ENCODE assay signal across 15 cellular contexts in genomic region chr5:60520451-60521210, GRCh38.
DNase-seq lines count a peak whose midpoint lies in the region; ATAC-seq and TF ChIP-seq lines count a peak whose summit lies in the region.
"Had no signal": no experiment of that assay in that cellular context is flagged by ENCODE, and none has a peak within 500 bp of the region (broad histone marks: within the 10 kb centered on the region; RNA-seq: fewer than 3 reads in every experiment).

No MANE protein-coding gene starts in this region.

- peaks cover 7% of the 10 kb centered on the region; the same call in 1 of the 2 replicates for H3K79me2 ChIP-seq in OCI-LY3 (ENCODE audit: low read length)
- no peaks in the 10 kb centered on the region for H3K79me2 ChIP-seq in smooth muscle cell (ENCODE audit: low read depth)

- ATAC-seq in gastroesophageal sphincter (no peak), HG02610 (IDR thresholded peaks at IDR 0.05; ENCODE audit: unreplicated experiment) (no peak), GM21723 (IDR thresholded peaks at IDR 0.05; ENCODE audit: unreplicated experiment) (no peak)
- ATAC-seq: activated CD4-positive, CD25-positive, alpha-beta regulatory T cell treated with anti-CD3 and anti-CD28 coated beads, Interleukin-2, amount 50 U/mL, for 24 hours; left colon; psoas muscle had no signal

- no peak for TF ChIP-seq EP300 in gastroesophageal sphincter (IDR thresholded peaks at IDR 0.05)

- WGBS in gastroesophageal sphincter (ENCODE audit: low coverage in 1 of 2), 2 donors, result 5 to 55% methylated on average over 3 to 4 of the region's 6 CpGs
- WGBS in smooth muscle cell (ENCODE audit: low lambda C conversion rate), result 61% methylated on average over 6 of the region's 6 CpGs

- H3K9me3 ChIP-seq in BLaER1, result peaks cover 21% of the 10 kb centered on the region
- no peaks in the 10 kb centered on the region for H3K9me3 ChIP-seq in OCI-LY3 (ENCODE audit: insufficient read depth, low read length)
- H3K9me3 ChIP-seq in gastroesophageal sphincter, result no peaks in the 10 kb centered on the region
- no peaks in the 10 kb centered on the region for H3K9me3 ChIP-seq in smooth muscle cell (replicated peaks; ENCODE audit: low read depth)
- H3K9me3 ChIP-seq: Caco-2, psoas muscle had no signal

- TF ChIP-seq CTCF in OCI-LY3 (IDR thresholded peaks at IDR 0.05; ENCODE audit: low read depth, low read length) (no peak), gastroesophageal sphincter (IDR thresholded peaks at IDR 0.05) (no peak), smooth muscle cell (IDR thresholded peaks at IDR 0.05; ENCODE audit: borderline replicate concordance, insufficient read depth, poor library complexity, severe bottlenecking) (no peak)

- no peak for DNase-seq in smooth muscle cell (lab: John Stamatoyannopoulos, UW; ENCODE audit: unreplicated experiment)
- DNase-seq in NCI-H510A treated with DMSO at 0.1 percent for 48 hours (lab: John Stamatoyannopoulos, UW), result no peak
- no peak for DNase-seq in hepatic stellate cell (ENCODE audit: low spot score)
- DNase-seq: activated naive CD4-positive, alpha-beta T cell treated with anti-CD3 and anti-CD28 coated beads, Interleukin-2, amount 10 ng/mL, durations not matched to agents 7 days and 5 days; Caco-2; left colon; NCI-H187; NCI-H526 treated with DMSO at 0.1 percent for 48 hours had no signal

- H3K36me3 ChIP-seq in BLaER1 (peaks cover 16% of the 10 kb centered on the region; the same call in 1 of the 2 replicates), OCI-LY3 (replicated peaks; ENCODE audit: low read depth, low read length) (peaks cover 3% of the 10 kb centered on the region), gastroesophageal sphincter (no peaks in the 10 kb centered on the region), smooth muscle cell (ENCODE audit: low read depth) (no peaks in the 10 kb centered on the region)

- H3K27me3 ChIP-seq in BLaER1 (no peaks in the 10 kb centered on the region), OCI-LY3 (ENCODE audit: low read depth, low read length) (no peaks in the 10 kb centered on the region), gastroesophageal sphincter (no peaks in the 10 kb centered on the region), smooth muscle cell (ENCODE audit: low read depth) (no peaks in the 10 kb centered on the region)

- peak overlapping the region; percentile 83 for H3K27ac ChIP-seq in BLaER1
- peak overlapping the region; percentile 98 for H3K27ac ChIP-seq in OCI-LY3 (ENCODE audit: low read length)
- H3K27ac ChIP-seq in gastroesophageal sphincter, result peak overlapping the region; percentile 66 to 93 (median 84)
- peak overlapping the region; percentile 68 for H3K27ac ChIP-seq in smooth muscle cell (ENCODE audit: low read depth)
- H3K27ac ChIP-seq: psoas muscle had no signal

- H4K20me1 ChIP-seq in BLaER1 (no peaks in the 10 kb centered on the region; the same call in 1 of the 2 replicates), OCI-LY3 (ENCODE audit: insufficient read depth, low read length) (no peaks in the 10 kb centered on the region), smooth muscle cell (ENCODE audit: low read depth) (no peaks in the 10 kb centered on the region)

- H3K4me1 ChIP-seq in BLaER1, result peaks cover 54% of the 10 kb centered on the region
- peaks cover 69% of the 10 kb centered on the region for H3K4me1 ChIP-seq in OCI-LY3 (ENCODE audit: low read length)
- H3K4me1 ChIP-seq in gastroesophageal sphincter, result peaks cover 8 to 79% (median 18%) of the 10 kb centered on the region in 3 donors
- H3K4me1 ChIP-seq in smooth muscle cell (ENCODE audit: low read depth), result peaks cover 17% of the 10 kb centered on the region
- H3K4me1 ChIP-seq: Caco-2, psoas muscle had no signal

- no peak for TF ChIP-seq POLR2A in gastroesophageal sphincter (IDR thresholded peaks at IDR 0.05)

- H3K9ac ChIP-seq in BLaER1, result no peak overlapping the region; the same call in 1 of the 2 replicates
- peak overlapping the region; percentile 83 for H3K9ac ChIP-seq in OCI-LY3 (ENCODE audit: low read length)
- H3K9ac ChIP-seq in smooth muscle cell (ENCODE audit: low read depth), result no peak overlapping the region

- H3K4me3 ChIP-seq in BLaER1, result peak overlapping the region; percentile 31; the same call in 1 of the 2 replicates
- peak overlapping the region; percentile 76 for H3K4me3 ChIP-seq in OCI-LY3 (ENCODE audit: low read length)
- no peak overlapping the region for H3K4me3 ChIP-seq in gastroesophageal sphincter
- H3K4me3 ChIP-seq in smooth muscle cell, result no peak overlapping the region
- H3K4me3 ChIP-seq: psoas muscle had no signal

- peaks cover 13% of the 10 kb centered on the region for H3F3A ChIP-seq in smooth muscle cell (ENCODE audit: low read depth)

- H2AFZ ChIP-seq in OCI-LY3 (ENCODE audit: low read depth, low read length), result no peak overlapping the region
- H2AFZ ChIP-seq in smooth muscle cell (ENCODE audit: low read depth), result no peak overlapping the region

- peak overlapping the region; percentile 78 for H3K4me2 ChIP-seq in BLaER1
- peak overlapping the region; percentile 93 for H3K4me2 ChIP-seq in OCI-LY3 (ENCODE audit: low read length)
- peak overlapping the region; percentile 56 for H3K4me2 ChIP-seq in smooth muscle cell

Comparison
In these comparisons a context has a peak if more than half of its experiments do, and no peak if none do; other contexts are left out.
1. H3K4me3 ChIP-seq: peak in BLaER1 (single experiment) and OCI-LY3 (single experiment); none in gastroesophageal sphincter (0 of 2) and smooth muscle cell (single experiment).
2. Peak in every context shown above with its lines, with median percentiles within 50 percentile points of each other: H3K27ac ChIP-seq and H3K4me2 ChIP-seq.